In the genomic region with DNA sequence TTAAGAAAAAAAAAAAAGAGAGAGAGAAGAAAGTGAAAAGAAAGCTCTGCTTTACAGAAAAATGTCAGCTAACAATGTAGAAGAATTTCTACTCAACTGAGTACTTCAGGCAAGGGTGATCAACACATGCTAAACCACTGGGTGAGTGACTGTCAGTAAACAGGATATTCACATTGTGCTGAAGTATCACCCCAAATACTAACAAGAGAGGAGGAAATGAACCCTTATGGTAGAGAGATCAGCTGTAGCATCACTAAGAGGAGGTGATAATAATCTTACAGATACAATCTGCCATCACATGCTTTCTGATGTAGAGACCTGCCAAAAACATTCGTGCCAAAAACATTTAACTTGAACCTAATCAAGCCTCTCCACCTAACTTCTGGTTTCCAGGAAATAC, we compare ENCODE assay signal across 17 cellular contexts. TPM values are rescaled to one million over a fixed set of nuclear protein-coding genes. Genes with fewer than 3 reads are reported as not detected.
DNase-seq lines count a peak whose midpoint lies in the region; ATAC-seq, FAIRE-seq and TF ChIP-seq lines count a peak whose summit lies in the region.
"Had no signal": no experiment of that assay in that cellular context is flagged by ENCODE, and none has a peak within 500 bp of the region (broad histone marks: within the 10 kb centered on the region; RNA-seq: fewer than 3 reads in every experiment).

No MANE protein-coding gene starts in this region.

- no peaks in the 10 kb centered on the region for H3K27me3 Mint-ChIP-seq in activated T-cell treated with anti-CD3 and anti-CD28 coated beads, Interleukin-2, amount 50 U/mL, for 72 hours (ENCODE audit: low read depth)
- no peaks in the 10 kb centered on the region for H3K27me3 Mint-ChIP-seq in T-helper 17 cell
- H3K27me3 Mint-ChIP-seq in central memory CD8-positive, alpha-beta T cell, result no peaks in the 10 kb centered on the region
- H3K27me3 Mint-ChIP-seq: activated B cell treated with CpG ODN at 0.5 μM for 24 hours, IgD-negative memory B cell had no signal

- TF ChIP-seq POLR2A in H54 (IDR thresholded peaks at IDR 0.05; ENCODE audit: low read depth, low read length), result no peak

- no peak for DNase-seq in activated T-cell treated with anti-CD3 and anti-CD28 coated beads, Interleukin-2, amount 50 U/mL, for 72 hours
- DNase-seq in activated T-cell treated with anti-CD3 and anti-CD28 coated beads, Interleukin-2, amount 50 U/mL, for 1 hour, result no peak
- no peak for DNase-seq in T-helper 17 cell
- peak in 1 of 2 donors; percentile 33 for DNase-seq in central memory CD8-positive, alpha-beta T cell (ENCODE audit: low spot score in 2 of 2)
- DNase-seq in stimulated activated effector memory CD8-positive, alpha-beta T cell treated with anti-CD3 and anti-CD28 coated beads, Interleukin-12 subunit alpha, Interleukin-12 subunit beta, amount 100 ng/mL, for 72 hours (ENCODE audit: low spot score in 2 of 2), result no peak
- no peak for DNase-seq in OCI-M2 (lab: John Stamatoyannopoulos, UW; ENCODE audit: unreplicated experiment)
- no peak for DNase-seq in H54 (ENCODE audit: insufficient read length, low spot score)
- DNase-seq: activated B cell treated with CpG ODN at 0.5 μM for 24 hours; aorta; Caco-2; foreskin keratinocyte; NCI-H187 treated with DMSO at 0.1 percent for 48 hours; NCI-H345; NK-92 treated with Interleukin-12 subunit alpha and Interleukin-12 subunit beta, amount 100 ng/mL, for 24 hours; right cardiac atrium had no signal

- H3K4me1 Mint-ChIP-seq in activated T-cell treated with anti-CD3 and anti-CD28 coated beads, Interleukin-2, amount 50 U/mL, for 72 hours (ENCODE audit: low read depth), result peaks cover 19% of the 10 kb centered on the region
- H3K4me1 Mint-ChIP-seq in T-helper 17 cell, result peaks cover 37% of the 10 kb centered on the region
- H3K4me1 Mint-ChIP-seq in central memory CD8-positive, alpha-beta T cell, result peaks cover 37% of the 10 kb centered on the region
- peaks cover 56% of the 10 kb centered on the region for H3K4me1 Mint-ChIP-seq in stimulated activated effector memory CD8-positive, alpha-beta T cell treated with anti-CD3 and anti-CD28 coated beads, Interleukin-12 subunit alpha, Interleukin-12 subunit beta, amount 100 ng/mL, for 72 hours

- peak overlapping the region; percentile 45 to 69 for H3K4me3 Mint-ChIP-seq in activated T-cell treated with anti-CD3 and anti-CD28 coated beads, Interleukin-2, amount 50 U/mL, for 72 hours
- H3K4me3 Mint-ChIP-seq in T-helper 17 cell, result peak overlapping the region; percentile 55
- peak overlapping the region; percentile 47 for H3K4me3 Mint-ChIP-seq in central memory CD8-positive, alpha-beta T cell
- peak overlapping the region; percentile 47 for H3K4me3 Mint-ChIP-seq in stimulated activated effector memory CD8-positive, alpha-beta T cell treated with anti-CD3 and anti-CD28 coated beads, Interleukin-12 subunit alpha, Interleukin-12 subunit beta, amount 100 ng/mL, for 72 hours
- H3K4me3 Mint-ChIP-seq: activated B cell treated with CpG ODN at 0.5 μM for 24 hours, IgD-negative memory B cell had no signal

- FAIRE-seq in H54 (lab: Jason Lieb, UNC), result no peak

- H3K9me3 ChIP-seq in T-helper 17 cell (ENCODE audit: control insufficient read depth, low read length, poor library complexity, severe bottlenecking), result no peaks in the 10 kb centered on the region
- H3K9me3 ChIP-seq: Caco-2 had no signal

- ATAC-seq in activated T-cell treated with anti-CD3 and anti-CD28 coated beads, Interleukin-2, amount 50 U/mL, for 72 hours (replicated peaks in 1 of 2), result peak; percentile 86 to 94
- peak; percentile 99 for ATAC-seq in T-helper 17 cell
- ATAC-seq in central memory CD8-positive, alpha-beta T cell (replicated peaks; ENCODE audit: extremely low read depth, poor library complexity, severe bottlenecking), result peak; percentile 100
- peak; percentile 98 for ATAC-seq in stimulated activated effector memory CD8-positive, alpha-beta T cell treated with anti-CD3 and anti-CD28 coated beads, Interleukin-12 subunit alpha, Interleukin-12 subunit beta, amount 100 ng/mL, for 72 hours
- no peak for ATAC-seq in HG03439 (IDR thresholded peaks at IDR 0.05; ENCODE audit: unreplicated experiment)
- ATAC-seq: foreskin keratinocyte, right cardiac atrium had no signal

- peak overlapping the region; percentile 88 for H3K27ac Mint-ChIP-seq in activated T-cell treated with anti-CD3 and anti-CD28 coated beads, Interleukin-2, amount 50 U/mL, for 72 hours
- peak overlapping the region; percentile 95 for H3K27ac Mint-ChIP-seq in T-helper 17 cell
- peak overlapping the region; percentile 88 for H3K27ac Mint-ChIP-seq in central memory CD8-positive, alpha-beta T cell (ENCODE audit: low read depth)
- peak overlapping the region; percentile 91 for H3K27ac Mint-ChIP-seq in stimulated activated effector memory CD8-positive, alpha-beta T cell treated with anti-CD3 and anti-CD28 coated beads, Interleukin-12 subunit alpha, Interleukin-12 subunit beta, amount 100 ng/mL, for 72 hours
- H3K27ac Mint-ChIP-seq: activated B cell treated with CpG ODN at 0.5 μM for 24 hours had no signal

- no peaks in the 10 kb centered on the region for H3K9me3 Mint-ChIP-seq in activated T-cell treated with anti-CD3 and anti-CD28 coated beads, Interleukin-2, amount 50 U/mL, for 72 hours
- H3K9me3 Mint-ChIP-seq in central memory CD8-positive, alpha-beta T cell, result no peaks in the 10 kb centered on the region
- no peaks in the 10 kb centered on the region for H3K9me3 Mint-ChIP-seq in stimulated activated effector memory CD8-positive, alpha-beta T cell treated with anti-CD3 and anti-CD28 coated beads, Interleukin-12 subunit alpha, Interleukin-12 subunit beta, amount 100 ng/mL, for 72 hours
- H3K9me3 Mint-ChIP-seq: activated B cell treated with CpG ODN at 0.5 μM for 24 hours had no signal

- H3K36me3 Mint-ChIP-seq in activated T-cell treated with anti-CD3 and anti-CD28 coated beads, Interleukin-2, amount 50 U/mL, for 72 hours (ENCODE audit: insufficient read depth in 2 of 2), result peaks cover 2 to 38% of the 10 kb centered on the region in 2 donors
- peaks cover 6% of the 10 kb centered on the region for H3K36me3 Mint-ChIP-seq in T-helper 17 cell (ENCODE audit: low read depth)
- H3K36me3 Mint-ChIP-seq in central memory CD8-positive, alpha-beta T cell (ENCODE audit: insufficient read depth), result peaks cover 48% of the 10 kb centered on the region
- H3K36me3 Mint-ChIP-seq in stimulated activated effector memory CD8-positive, alpha-beta T cell treated with anti-CD3 and anti-CD28 coated beads, Interleukin-12 subunit alpha, Interleukin-12 subunit beta, amount 100 ng/mL, for 72 hours, result peaks cover 100% of the 10 kb centered on the region

RNA-seq across cellular contexts. Expression of a gene that starts 30.7 kb away (rescaled TPM):
- 10 to 100 TPM; 49.9 to 55.7 TPM for total RNA-seq in activated T-cell treated with anti-CD3 and anti-CD28 coated beads, Interleukin-2, amount 50 U/mL, for 72 hours
- 100 to 1,000 TPM; 113 to 115 TPM for total RNA-seq in T-helper 17 cell

RNA-seq across cellular contexts. Expression of a gene that starts 53.0 kb away (rescaled TPM):
- total RNA-seq in activated T-cell treated with anti-CD3 and anti-CD28 coated beads, Interleukin-2, amount 50 U/mL, for 72 hours, result 1 to 10 TPM in 1 of 2 donors, under 1 TPM in 1; 0.96 to 1.1 TPM
- total RNA-seq in T-helper 17 cell, result 1 to 10 TPM; 1.7 to 3.3 TPM
- total RNA-seq: activated B cell treated with CpG ODN at 0.5 μM for 24 hours, Caco-2, foreskin keratinocyte had no signal
